In genomic region chr1:169711469-169712308, GRCh38 we compare ENCODE assay signal across 8 cellular contexts. TPM values are rescaled to one million over a fixed set of nuclear protein-coding genes. Genes with fewer than 3 reads are reported as not detected.
DNase-seq lines count a peak whose midpoint lies in the region; ATAC-seq and TF ChIP-seq lines count a peak whose summit lies in the region.

Gene SELL (minus strand): TSS chr1:169711620. CDS start chr1:169711498, 122 bp downstream.

- DNase-seq in DND-41 (peak; percentile 88), HT1080 (ENCODE audit: low read depth) (peak; percentile 61), OCI-LY7 (ENCODE audit: low spot score) (peak; percentile 83), fibroblast of mammary gland (ENCODE audit: low read depth) (peak; percentile 80), suprapubic skin (ENCODE audit: low spot score in 2 of 2) (no peak)
- DNase-seq in activated T-cell treated with anti-CD3 and anti-CD28 coated beads, Interleukin-2, amount 50 U/mL, for 24 hours: peak; percentile 68
- DNase-seq in natural killer cell treated with Interleukin-12 subunit alpha and Interleukin-12 subunit beta and Interleukin-15 and Interleukin-18, amount 100 ng/mL, for 72 hours (ENCODE audit: low spot score): peak; percentile 77

- peak within 1 kb of the TSS; percentile 59 for H3K9ac ChIP-seq in DND-41 (ENCODE audit: low read depth, low read length)

- H3K27me3 ChIP-seq in DND-41 (ENCODE audit: insufficient read depth, low read length, poor library complexity) (no peaks in the 10 kb centered on the region), suprapubic skin (peaks cover 2% of the 10 kb centered on the region)

- H3K36me3 ChIP-seq in DND-41 (ENCODE audit: insufficient read depth, low read length): peaks cover 30% of the 10 kb centered on the region
- H3K36me3 ChIP-seq in OCI-LY7 (ENCODE audit: insufficient read depth, low read length): no peaks in the 10 kb centered on the region
- no peaks in the 10 kb centered on the region for H3K36me3 ChIP-seq in suprapubic skin

- no TSS peak for BruUV-seq in OCI-LY7 (replicated peaks; lab: Mats Ljungman, UMichigan)

- TF ChIP-seq POLR2A in suprapubic skin (IDR thresholded peaks at IDR 0.05): no peak

- CTCF ChIA-PET in OCI-LY7 (lab: Charles Lee; ENCODE audit: unreplicated experiment): interaction anchor here (1.0 to 2.1 kb wide), 4 partner anchors 35 to 125 kb away, joined by 3 to 9 read pairs (median 3); partner anchors contain the start of gene F5

- H3K27ac ChIP-seq in DND-41 (ENCODE audit: low read length): peak within 1 kb of the TSS; percentile 80
- peak within 1 kb of the TSS; percentile 24 for H3K27ac ChIP-seq in OCI-LY7 (ENCODE audit: low read depth, low read length, poor library complexity, severe bottlenecking)
- no peak within 1 kb of the TSS for H3K27ac ChIP-seq in suprapubic skin

- POLR2A ChIA-PET in OCI-LY7 (lab: Charles Lee): interaction anchor here (1.0 to 1.3 kb wide), 3 partner anchors 11 to 110 kb away, joined by 3 to 6 read pairs (median 5); no protein-coding TSS in a partner anchor

- H3K9me3 ChIP-seq in DND-41 (ENCODE audit: insufficient read depth, low read length, severe bottlenecking) (peaks cover 3% of the 10 kb centered on the region), OCI-LY7 (ENCODE audit: low read length) (no peaks in the 10 kb centered on the region), suprapubic skin (no peaks in the 10 kb centered on the region)

- TF ChIP-seq EP300 in suprapubic skin (IDR thresholded peaks at IDR 0.05): no peak

- H3K79me2 ChIP-seq in DND-41 (ENCODE audit: insufficient read depth, low read length) (peaks cover 48% of the 10 kb centered on the region), OCI-LY7 (ENCODE audit: insufficient read depth, low read depth, low read length) (no peaks in the 10 kb centered on the region)

- TF ChIP-seq CTCF in DND-41 (IDR thresholded peaks at IDR 0.05; ENCODE audit: borderline replicate concordance, extremely low read depth, low read length, poor library complexity, severe bottlenecking): peak; percentile 91
- TF ChIP-seq CTCF in OCI-LY7 (conservative IDR thresholded peaks at IDR 0.05; ENCODE audit: low read length): peak; percentile 97
- peak; percentile 98 for TF ChIP-seq CTCF in fibroblast of mammary gland (conservative IDR thresholded peaks at IDR 0.05; ENCODE audit: control insufficient read depth, insufficient read depth, low read depth, low read length)
- TF ChIP-seq CTCF in suprapubic skin (IDR thresholded peaks at IDR 0.05): peak; percentile 57 to 69

- peaks cover 37% of the 10 kb centered on the region for H3K4me1 Mint-ChIP-seq in activated T-cell treated with anti-CD3 and anti-CD28 coated beads, Interleukin-2, amount 50 U/mL, for 24 hours (ENCODE audit: low read depth)
- peaks cover 30 to 35% of the 10 kb centered on the region in 2 donors for H3K4me1 Mint-ChIP-seq in natural killer cell treated with Interleukin-12 subunit alpha and Interleukin-12 subunit beta and Interleukin-15 and Interleukin-18, amount 100 ng/mL, for 72 hours (ENCODE audit: low read depth in 2 of 2)

- H2AFZ ChIP-seq in DND-41 (ENCODE audit: low read depth, low read length) (peak within 1 kb of the TSS; percentile 74), OCI-LY7 (ENCODE audit: low read length) (peak within 1 kb of the TSS; percentile 99)

- no peaks in the 10 kb centered on the region for H3K9me2 ChIP-seq in OCI-LY7 (ENCODE audit: insufficient read depth, low read length)

- ATAC-seq in DND-41 (ENCODE audit: insufficient read depth, low read depth) (peak; percentile 88), GM21390 (IDR thresholded peaks at IDR 0.05; ENCODE audit: unreplicated experiment) (peak; percentile 75)
- ATAC-seq in natural killer cell treated with Interleukin-12 subunit alpha and Interleukin-12 subunit beta and Interleukin-15 and Interleukin-18, amount 100 ng/mL, for 72 hours: peak; percentile 90

- H3K4me3 ChIP-seq in DND-41 (ENCODE audit: low read depth in 1 of 2, low read length in 2 of 2) (peak within 1 kb of the TSS; percentile 27 to 61; a peak in 3 of 4 replicates), OCI-LY7 (ENCODE audit: low read depth, low read length, poor library complexity, severe bottlenecking) (peak within 1 kb of the TSS; percentile 56), fibroblast of mammary gland (ENCODE audit: control insufficient read depth, low read depth, low read length) (peak within 1 kb of the TSS; percentile 35), suprapubic skin (peak within 1 kb of the TSS; percentile 21)

- peaks cover 29% of the 10 kb centered on the region for H3K36me3 Mint-ChIP-seq in activated T-cell treated with anti-CD3 and anti-CD28 coated beads, Interleukin-2, amount 50 U/mL, for 24 hours (ENCODE audit: low read depth)
- H3K36me3 Mint-ChIP-seq in natural killer cell treated with Interleukin-12 subunit alpha and Interleukin-12 subunit beta and Interleukin-15 and Interleukin-18, amount 100 ng/mL, for 72 hours: peaks cover 11% of the 10 kb centered on the region

- peaks cover 5% of the 10 kb centered on the region for H3K27me3 Mint-ChIP-seq in activated T-cell treated with anti-CD3 and anti-CD28 coated beads, Interleukin-2, amount 50 U/mL, for 24 hours
- H3K27me3 Mint-ChIP-seq in natural killer cell treated with Interleukin-12 subunit alpha and Interleukin-12 subunit beta and Interleukin-15 and Interleukin-18, amount 100 ng/mL, for 72 hours: peaks cover 5 to 8% of the 10 kb centered on the region in 2 donors

- peaks cover 7% of the 10 kb centered on the region for H3K9me3 Mint-ChIP-seq in activated T-cell treated with anti-CD3 and anti-CD28 coated beads, Interleukin-2, amount 50 U/mL, for 24 hours
- H3K9me3 Mint-ChIP-seq in natural killer cell treated with Interleukin-12 subunit alpha and Interleukin-12 subunit beta and Interleukin-15 and Interleukin-18, amount 100 ng/mL, for 72 hours: no peaks in the 10 kb centered on the region

- intact Hi-C loops in OCI-LY7 (cut with micrococcal nuclease; ENCODE audit: unreplicated experiment): loop anchor here (1.0 to 5.0 kb wide), 6 partner anchors 96 to 1109 kb away; partner anchors contain the start of genes F5 and SLC19A2

- H3K4me3 Mint-ChIP-seq in activated T-cell treated with anti-CD3 and anti-CD28 coated beads, Interleukin-2, amount 50 U/mL, for 24 hours: peak within 1 kb of the TSS; percentile 79
- H3K4me3 Mint-ChIP-seq in natural killer cell treated with Interleukin-12 subunit alpha and Interleukin-12 subunit beta and Interleukin-15 and Interleukin-18, amount 100 ng/mL, for 72 hours: peak within 1 kb of the TSS; percentile 84

- H4K20me1 ChIP-seq in DND-41 (ENCODE audit: insufficient read depth, low read length) (no peaks in the 10 kb centered on the region), OCI-LY7 (ENCODE audit: insufficient read depth, low read length) (no peaks in the 10 kb centered on the region)

- 12% methylated on average over 6 of the region's 6 CpGs for WGBS in suprapubic skin

- peak within 1 kb of the TSS; percentile 71 for H3K4me2 ChIP-seq in DND-41 (ENCODE audit: insufficient read depth, low read length)
- H3K4me2 ChIP-seq in OCI-LY7 (ENCODE audit: low read length): peak within 1 kb of the TSS; percentile 77

- H3K4me1 ChIP-seq in DND-41 (ENCODE audit: insufficient read depth, low read length) (peaks cover 69% of the 10 kb centered on the region), OCI-LY7 (ENCODE audit: insufficient read depth, low read length, poor library complexity, severe bottlenecking) (peaks cover 11% of the 10 kb centered on the region), suprapubic skin (peaks cover 8% of the 10 kb centered on the region)

- peak within 1 kb of the TSS; percentile 92 for H3K27ac Mint-ChIP-seq in activated T-cell treated with anti-CD3 and anti-CD28 coated beads, Interleukin-2, amount 50 U/mL, for 24 hours
- peak within 1 kb of the TSS; percentile 52 to 80 for H3K27ac Mint-ChIP-seq in natural killer cell treated with Interleukin-12 subunit alpha and Interleukin-12 subunit beta and Interleukin-15 and Interleukin-18, amount 100 ng/mL, for 72 hours

RNA-seq across cellular contexts. Expression of gene SELL, which starts in this region (rescaled TPM):
- total RNA-seq in HT1080 (2014; rRNA removed; shearing (Covaris generic)): 0.27 TPM in 1 of 2 replicates, not detected in the other
- polyA plus RNA-seq in HT1080 (2015; cell fraction: cytosol; rRNA removed): 0.03 and 0.06 TPM in 2 replicates
- polyA plus RNA-seq in HT1080 (2015; cell fraction: nucleus; rRNA removed): 0.05 TPM in 2 replicates
- 0.16 and 0.46 TPM in 2 replicates for total RNA-seq in OCI-LY7 (2014; rRNA removed; shearing (Covaris generic))
- total RNA-seq in OCI-LY7 (2022): 1.5 and 2.2 TPM in 2 replicates
- total RNA-seq in natural killer cell treated with Interleukin-12 subunit alpha and Interleukin-12 subunit beta and Interleukin-15 and Interleukin-18, amount 100 ng/mL, for 72 hours: 10 to 100 TPM; 29.5 to 66.8 TPM
- total RNA-seq in suprapubic skin: under 1 TPM in 2 of 4 donors, not detected in 2; 0.47 to 0.60 TPM

Comparison
In these comparisons a context has a peak if more than half of its experiments do, and no peak if none do; other contexts are left out.
1. RNA of gene SELL (total RNA-seq): 29.5 to 66.8 TPM in natural killer cell treated with Interleukin-12 subunit alpha and Interleukin-12 subunit beta and Interleukin-15 and Interleukin-18, amount 100 ng/mL, for 72 hours; 0.16 to 2.2 TPM in OCI-LY7, 0.47 to 0.60 TPM in suprapubic skin and 0.27 TPM in HT1080; every median in the first group is over 4 times any median in the second.
2. Peak in DNase-seq in HT1080; RNA of the gene not detected or under 1 TPM.
3. DNase-seq: peak in DND-41 (single experiment), OCI-LY7 (single experiment), activated T-cell treated with anti-CD3 and anti-CD28 coated beads, Interleukin-2, amount 50 U/mL, for 24 hours (single experiment), fibroblast of mammary gland (single experiment) and natural killer cell treated with Interleukin-12 subunit alpha and Interleukin-12 subunit beta and Interleukin-15 and Interleukin-18, amount 100 ng/mL, for 72 hours (single experiment); none in suprapubic skin (0 of 2).
4. Peak in every context shown above with its lines, with median percentiles within 50 percentile points of each other: ATAC-seq, H3K4me3 ChIP-seq and CTCF ChIP-seq.